Comparison of ENCODE assay signal across 10 cellular contexts in genomic region chr10:34539533-34540315, GRCh38.
DNase-seq lines count a peak whose midpoint lies in the region; ATAC-seq and TF ChIP-seq lines count a peak whose summit lies in the region.
"Had no signal": no experiment of that assay in that cellular context is flagged by ENCODE, and none has a peak within 500 bp of the region (broad histone marks: within the 10 kb centered on the region; RNA-seq: fewer than 3 reads in every experiment).

No MANE protein-coding gene starts in this region.

- intact Hi-C loops in prostate gland (cut with DNase I): no loop called here
- intact Hi-C loops in natural killer cell (cut with micrococcal nuclease): no loop called here

- H3K4me1 ChIP-seq in neural progenitor cell (peaks cover 11% of the 10 kb centered on the region), prostate gland (replicated peaks) (no peaks in the 10 kb centered on the region)

- H3K4me2 ChIP-seq in neural progenitor cell: no peak overlapping the region

- H3K4me3 ChIP-seq in GM12865 (ENCODE audit: low read depth, low read length) (peak overlapping the region; percentile 41), coronary artery (peak overlapping the region; percentile 40), neural progenitor cell (no peak overlapping the region), prostate gland (no peak overlapping the region)

- no peak overlapping the region for H2AFZ ChIP-seq in neural progenitor cell (replicated peaks)

- peaks cover 5% of the 10 kb centered on the region for H3F3A ChIP-seq in neural progenitor cell (ENCODE audit: low read depth)

- no peak overlapping the region for H3K9ac ChIP-seq in neural progenitor cell

- WGBS in prostate gland: 73% methylated on average over 13 of the region's 13 CpGs

- H3K4me1 Mint-ChIP-seq in neural progenitor cell: peaks cover 46% of the 10 kb centered on the region
- peaks cover 0 to 9% of the 10 kb centered on the region in 2 donors for H3K4me1 Mint-ChIP-seq in natural killer cell

- TF ChIP-seq CTCF in GM12865 (IDR thresholded peaks at IDR 0.05; ENCODE audit: insufficient read depth, low read depth, low read length, missing control alignments): no peak
- no peak for TF ChIP-seq CTCF in coronary artery (IDR thresholded peaks at IDR 0.05)
- no peak for TF ChIP-seq CTCF in neural progenitor cell (IDR thresholded peaks at IDR 0.05)
- no peak for TF ChIP-seq CTCF in prostate gland (IDR thresholded peaks at IDR 0.05)
- TF ChIP-seq CTCF in natural killer cell (IDR thresholded peaks at IDR 0.05): no peak

- H3K79me2 ChIP-seq in neural progenitor cell (ENCODE audit: low read depth): peaks cover 61% of the 10 kb centered on the region

- H3K27ac ChIP-seq in coronary artery (no peak overlapping the region), neural progenitor cell (no peak overlapping the region), prostate gland (no peak overlapping the region)

- H3K9me3 Mint-ChIP-seq in neural progenitor cell (peaks cover 6% of the 10 kb centered on the region), natural killer cell (no peaks in the 10 kb centered on the region)
- H3K9me3 Mint-ChIP-seq: activated T-helper 1 cell treated with anti-CD3 and anti-CD28 coated beads, Interleukin-12 subunit alpha, Interleukin-12 subunit beta, Interleukin-2, Interleukin-4 antibody, amounts not matched to agents 30 ng/mL and 10 ng/mL and 1 ng/mL, durations not matched to agents 14 hours and 24 hours and 36 hours had no signal

- H3K9me3 ChIP-seq in neural progenitor cell (ENCODE audit: low read depth): no peaks in the 10 kb centered on the region
- no peaks in the 10 kb centered on the region for H3K9me3 ChIP-seq in prostate gland

- no peak overlapping the region for H3K4me3 Mint-ChIP-seq in neural progenitor cell
- H3K4me3 Mint-ChIP-seq in natural killer cell: no peak overlapping the region
- H3K4me3 Mint-ChIP-seq: activated T-helper 1 cell treated with anti-CD3 and anti-CD28 coated beads, Interleukin-12 subunit alpha, Interleukin-12 subunit beta, Interleukin-2, Interleukin-4 antibody, amounts not matched to agents 30 ng/mL and 10 ng/mL and 1 ng/mL, durations not matched to agents 14 hours and 24 hours and 36 hours had no signal

- H3K36me3 ChIP-seq in neural progenitor cell: no peaks in the 10 kb centered on the region
- no peaks in the 10 kb centered on the region for H3K36me3 ChIP-seq in prostate gland

- no peak for TF ChIP-seq POLR2A in prostate gland (IDR thresholded peaks at IDR 0.05)

- H3K27me3 Mint-ChIP-seq in neural progenitor cell (ENCODE audit: insufficient read depth, low read depth): no peaks in the 10 kb centered on the region
- peaks cover 0 to 3% of the 10 kb centered on the region in 2 donors for H3K27me3 Mint-ChIP-seq in natural killer cell (ENCODE audit: low read depth in 2 of 2)

- DNase-seq in GM12865 (ENCODE audit: low read depth) (peak; percentile 69), coronary artery (ENCODE audit: low spot score) (no peak), neural progenitor cell (ENCODE audit: low spot score) (no peak), prostate gland (ENCODE audit: low spot score) (no peak), natural killer cell (no peak), hepatic stellate cell (ENCODE audit: low spot score) (no peak)
- DNase-seq: hypothalamus had no signal

- H3K27ac Mint-ChIP-seq in neural progenitor cell (peak overlapping the region; percentile 47), natural killer cell (no peak overlapping the region)
- H3K27ac Mint-ChIP-seq: activated T-helper 1 cell treated with anti-CD3 and anti-CD28 coated beads, Interleukin-12 subunit alpha, Interleukin-12 subunit beta, Interleukin-2, Interleukin-4 antibody, amounts not matched to agents 30 ng/mL and 10 ng/mL and 1 ng/mL, durations not matched to agents 14 hours and 24 hours and 36 hours had no signal

- peak; percentile 43 for ATAC-seq in HG02840 (IDR thresholded peaks at IDR 0.05; ENCODE audit: low FRiP score, unreplicated experiment)
- no peak for ATAC-seq in HG02938 (IDR thresholded peaks at IDR 0.05; ENCODE audit: unreplicated experiment)
- no peak for ATAC-seq in natural killer cell

- H3K36me3 Mint-ChIP-seq in neural progenitor cell (peaks cover 6% of the 10 kb centered on the region), natural killer cell (no peaks in the 10 kb centered on the region)

- peaks cover 18% of the 10 kb centered on the region for H4K20me1 ChIP-seq in neural progenitor cell (ENCODE audit: low read depth)

- H3K27me3 ChIP-seq in neural progenitor cell (no peaks in the 10 kb centered on the region), prostate gland (replicated peaks; ENCODE audit: insufficient read depth) (no peaks in the 10 kb centered on the region)

Comparison
In these comparisons a context has a peak if more than half of its experiments do, and no peak if none do; other contexts are left out.
1. H3K4me3 ChIP-seq: peak in GM12865 (single experiment) and coronary artery (single experiment); none in neural progenitor cell (single experiment) and prostate gland (0 of 2).